ENCODE assay signal across 2 cellular contexts in genomic region chr2:215966951-215967350, GRCh38.
TF ChIP-seq lines count a peak whose summit lies in the region.

No MANE protein-coding gene starts in this region.

TF ChIP-seq in neural cell, 6 proteins besides CTCF, POLR2A, EP300 and RAD21 (continued from another document):
- TF ChIP-seq SMC3 (conservative IDR thresholded peaks at IDR 0.05; ENCODE audit: poor library complexity): no peak
- no peak for TF ChIP-seq REST (IDR thresholded peaks at IDR 0.05; ENCODE audit: borderline replicate concordance)
- TF ChIP-seq EZH2 (IDR thresholded peaks at IDR 0.05; ENCODE audit: borderline replicate concordance, insufficient read depth, low read length, poor library complexity, severe bottlenecking): no peak

TF ChIP-seq in HEK293T, 16 proteins besides CTCF, POLR2A, EP300 and RAD21 (continued from another document):
- no peak for TF ChIP-seq SP1 (IDR thresholded peaks at IDR 0.05)
- no peak for TF ChIP-seq LEF1 (IDR thresholded peaks at IDR 0.05; ENCODE audit: borderline replicate concordance)
- TF ChIP-seq L3MBTL2 (conservative IDR thresholded peaks at IDR 0.05): no peak
- TF ChIP-seq FOXM1 (IDR thresholded peaks at IDR 0.05; ENCODE audit: borderline replicate concordance): no peak
TF ChIP-seq in HEK293T: peak in this region for 0.
